Comparison of ENCODE assay signal across 8 cellular contexts in genomic region chr6:169789944-169790927, GRCh38. TPM values are rescaled to one million over a fixed set of nuclear protein-coding genes. Genes with fewer than 3 reads are reported as not detected.
DNase-seq lines count a peak whose midpoint lies in the region; ATAC-seq and TF ChIP-seq lines count a peak whose summit lies in the region.

No MANE protein-coding gene starts in this region.

- peak; percentile 99 for TF ChIP-seq CTCF in AG04450 (IDR thresholded peaks at IDR 0.05; ENCODE audit: low read depth, low read length)

- peak overlapping the region; percentile 58 for H3K4me3 ChIP-seq in AG04450 (ENCODE audit: low read depth, low read length)

- peaks cover 10% of the 10 kb centered on the region for H3K27me3 ChIP-seq in AG04450 (ENCODE audit: control insufficient read depth, insufficient read depth, low read length)

- CTCF ChIA-PET in AG04450 (lab: Charles Lee), result interaction anchor here (0.5 to 4.0 kb wide), 33 partner anchors 9 to 751 kb away, joined by 3 to 59 read pairs (median 5); partner anchors contain the start of genes DYNLT2 and ERMARD

- ATAC-seq in GM18873 (IDR thresholded peaks at IDR 0.05; ENCODE audit: low FRiP score, unreplicated experiment), result peak; percentile 79
- peak; percentile 98 for ATAC-seq in HG03159 (IDR thresholded peaks at IDR 0.05; ENCODE audit: unreplicated experiment)

- H3K9me3 ChIP-seq in AG04450 (ENCODE audit: control insufficient read depth, insufficient read depth, low read length), result no peaks in the 10 kb centered on the region

- peak overlapping the region; percentile 75 for H3K27ac ChIP-seq in AG04450 (ENCODE audit: low read depth, low read length)

- POLR2A ChIA-PET in AG04450 (lab: Yijun Ruan, JAX), result interaction anchor here (1.2 to 1.7 kb wide), 2 partner anchors 10 to 39 kb away, joined by 4 to 5 read pairs; partner anchors contain the start of genes DYNLT2 and ERMARD

- DNase-seq in AG04450 (ENCODE audit: low read depth, low spot score), result no peak
- peak; percentile 89 for DNase-seq in NCI-H2227 treated with DMSO at 0.1 percent for 48 hours (lab: John Stamatoyannopoulos, UW)
- peak; percentile 79 for DNase-seq in activated CD4-positive, CD25-positive, alpha-beta regulatory T cell treated with anti-CD3 and anti-CD28 coated beads, Interleukin-2, amount 50 U/mL, for 72 hours
- peak; percentile 86 for DNase-seq in cerebellum (ENCODE audit: low spot score)
- peak; percentile 76 for DNase-seq in kidney tubule cell (ENCODE audit: low spot score)
- peak; percentile 38 to 66 (median 58) for DNase-seq in stimulated activated CD4-positive, alpha-beta T cell treated with anti-CD3 and anti-CD28 coated beads, Interleukin-1b, Interleukin-23, amount 100 ng/mL, for 24 hours (ENCODE audit: low read depth in 4 of 4, low spot score in 1 of 4)

RNA-seq across cellular contexts. Expression of gene ERMARD, which starts 38.8 kb away (rescaled TPM):
- polyA plus RNA-seq in AG04450 (2011; rRNA removed), result 24.8 and 26.8 TPM in 2 replicates
- 9.5 and 15.6 TPM in 2 replicates for polyA minus RNA-seq in AG04450 (2011; rRNA and poly(A)+ RNA removed)
- total RNA-seq in cerebellum, result 29.7 TPM

RNA-seq across cellular contexts. Expression of gene DYNLT2, which starts 38.9 kb away (rescaled TPM):
- polyA plus RNA-seq in AG04450 (2011; rRNA removed), result 0.46 and 0.64 TPM in 2 replicates
- 0.41 and 0.61 TPM in 2 replicates for polyA minus RNA-seq in AG04450 (2011; rRNA and poly(A)+ RNA removed)
- 2.9 TPM for total RNA-seq in cerebellum
